ENCODE assay signal across 18 cellular contexts in genomic region chr4:146763560-146763959, GRCh38.
"Had no signal": no experiment of that assay in that cellular context is flagged by ENCODE, and none has a peak within 500 bp of the region (broad histone marks: within the 10 kb centered on the region; RNA-seq: fewer than 3 reads in every experiment).

No MANE protein-coding gene starts in this region.

- ATAC-seq: foreskin keratinocyte; gastroesophageal sphincter; heart left ventricle; left lobe of liver; natural killer cell treated with Interleukin-12 subunit alpha and Interleukin-12 subunit beta and Interleukin-15 and Interleukin-18, amount 100 ng/mL, for 72 hours; pancreas; right lobe of liver; stimulated activated naive CD8-positive, alpha-beta T cell treated with anti-CD3 and anti-CD28 coated beads, Interleukin-15, amount 100 ng/mL, for 72 hours had no signal

- DNase-seq: dermis blood vessel endothelial cell; effector memory CD4-positive, alpha-beta T cell; foreskin keratinocyte; heart left ventricle; kidney; pancreas; right lobe of liver; stimulated activated CD4-positive, alpha-beta T cell treated with anti-CD3 and anti-CD28 coated beads, Interleukin-12 subunit alpha, Interleukin-12 subunit beta, amount 100 ng/mL, for 4 hours; stimulated activated CD4-positive, alpha-beta T cell treated with anti-CD3 and anti-CD28 coated beads, Interleukin-1b, Interleukin-23, amount 100 ng/mL, for 48 hours; stimulated activated CD4-positive, alpha-beta T cell treated with anti-CD3 and anti-CD28 coated beads, Interleukin-4, amount 100 ng/mL, for 1 hour; stimulated activated CD8-positive, alpha-beta memory T cell treated with anti-CD3 and anti-CD28 coated beads, Interleukin-4, amount 100 ng/mL, for 48 hours; stimulated activated naive CD4-positive, alpha-beta T cell; stimulated activated naive CD8-positive, alpha-beta T cell treated with anti-CD3 and anti-CD28 coated beads, Interleukin-15, amount 100 ng/mL, for 72 hours; thyroid gland; trophoblast cell had no signal
